8 cellular contexts compared by ENCODE assay signal in genomic region chr20:63857751-63858392, GRCh38. TPM values are rescaled to one million over a fixed set of nuclear protein-coding genes. Genes with fewer than 3 reads are reported as not detected.
DNase-seq lines count a peak whose midpoint lies in the region; ATAC-seq and TF ChIP-seq lines count a peak whose summit lies in the region.
"Had no signal": no experiment of that assay in that cellular context is flagged by ENCODE, and none has a peak within 500 bp of the region (broad histone marks: within the 10 kb centered on the region; RNA-seq: fewer than 3 reads in every experiment).

No MANE protein-coding gene starts in this region.

- peaks cover 54% of the 10 kb centered on the region for H3K4me1 Mint-ChIP-seq in stimulated activated memory B cell treated with anti-CD40 and anti-IgM and Interleukin-4, amounts not matched to agents 10 μg/mL and 1 μg/mL and 100 μg/mL, for 72 hours
- peaks cover 13 to 19% of the 10 kb centered on the region in 2 donors for H3K4me1 Mint-ChIP-seq in immature natural killer cell

- peaks cover 53% of the 10 kb centered on the region for H3K27me3 ChIP-seq in gastroesophageal sphincter

- H3K9me3 Mint-ChIP-seq in stimulated activated memory B cell treated with anti-CD40 and anti-IgM and Interleukin-4, amounts not matched to agents 10 μg/mL and 1 μg/mL and 100 μg/mL, for 72 hours = no peaks in the 10 kb centered on the region
- H3K9me3 Mint-ChIP-seq in immature natural killer cell = no peaks in the 10 kb centered on the region
- H3K9me3 Mint-ChIP-seq: T-helper 1 cell treated with Interleukin-12 subunit alpha and Interleukin-12 subunit beta and Interleukin-4 antibody, amounts not matched to agents 30 μg/mL and 1 μg/mL, for 36 hours had no signal

- 19 to 33% methylated on average over 4 to 8 of the region's 14 CpGs for WGBS in gastroesophageal sphincter (ENCODE audit: low coverage in 1 of 2), 2 donors

- peak overlapping the region; percentile 53 for H3K27ac Mint-ChIP-seq in stimulated activated memory B cell treated with anti-CD40 and anti-IgM and Interleukin-4, amounts not matched to agents 10 μg/mL and 1 μg/mL and 100 μg/mL, for 72 hours
- peak overlapping the region in 1 of 6 donors; percentile 69 for H3K27ac Mint-ChIP-seq in immature natural killer cell
- H3K27ac Mint-ChIP-seq: T-helper 1 cell treated with Interleukin-12 subunit alpha and Interleukin-12 subunit beta and Interleukin-4 antibody, amounts not matched to agents 30 μg/mL and 1 μg/mL, for 36 hours had no signal

- peak overlapping the region in 3 of 4 donors; percentile 55 to 68 (median 59) for H3K27ac ChIP-seq in gastroesophageal sphincter

- H3K27me3 Mint-ChIP-seq in stimulated activated memory B cell treated with anti-CD40 and anti-IgM and Interleukin-4, amounts not matched to agents 10 μg/mL and 1 μg/mL and 100 μg/mL, for 72 hours = peaks cover 19% of the 10 kb centered on the region
- H3K27me3 Mint-ChIP-seq in immature natural killer cell (ENCODE audit: low read depth in 3 of 3) = peaks cover 0 to 3% (median 3%) of the 10 kb centered on the region in 3 donors

- TF ChIP-seq EP300 in gastroesophageal sphincter (IDR thresholded peaks at IDR 0.05) = no peak

- H3K4me3 ChIP-seq in gastroesophageal sphincter = no peak overlapping the region

- H3K36me3 ChIP-seq in gastroesophageal sphincter = peaks cover 0 to 20% of the 10 kb centered on the region in 2 donors

- ATAC-seq in gastroesophageal sphincter (no peak), GM18909 (IDR thresholded peaks at IDR 0.05; ENCODE audit: poor library complexity, unreplicated experiment) (no peak)
- no peak for ATAC-seq in stimulated activated memory B cell treated with anti-CD40 and anti-IgM and Interleukin-4, amounts not matched to agents 10 μg/mL and 1 μg/mL and 100 μg/mL, for 72 hours

- H3K9me3 ChIP-seq in gastroesophageal sphincter = no peaks in the 10 kb centered on the region

- DNase-seq in immature natural killer cell (no peak), Ammon's horn (ENCODE audit: low spot score) (no peak)
- DNase-seq: MM.1S had no signal

- H3K4me1 ChIP-seq in gastroesophageal sphincter = peaks cover 0 to 65% (median 32%) of the 10 kb centered on the region in 3 donors

- H3K36me3 Mint-ChIP-seq in stimulated activated memory B cell treated with anti-CD40 and anti-IgM and Interleukin-4, amounts not matched to agents 10 μg/mL and 1 μg/mL and 100 μg/mL, for 72 hours = peaks cover 13% of the 10 kb centered on the region
- no peaks in the 10 kb centered on the region for H3K36me3 Mint-ChIP-seq in immature natural killer cell

- peak overlapping the region; percentile 7 for H3K4me3 Mint-ChIP-seq in stimulated activated memory B cell treated with anti-CD40 and anti-IgM and Interleukin-4, amounts not matched to agents 10 μg/mL and 1 μg/mL and 100 μg/mL, for 72 hours
- H3K4me3 Mint-ChIP-seq in immature natural killer cell = no peak overlapping the region
- H3K4me3 Mint-ChIP-seq: T-helper 1 cell treated with Interleukin-12 subunit alpha and Interleukin-12 subunit beta and Interleukin-4 antibody, amounts not matched to agents 30 μg/mL and 1 μg/mL, for 36 hours had no signal

- no peak for TF ChIP-seq CTCF in gastroesophageal sphincter (IDR thresholded peaks at IDR 0.05)

- TF ChIP-seq POLR2A in gastroesophageal sphincter (IDR thresholded peaks at IDR 0.05) = no peak

TF ChIP-seq in PFSK-1, 5 proteins besides CTCF, POLR2A, EP300 and RAD21:
- no peak for TF ChIP-seq SIN3A (IDR thresholded peaks at IDR 0.05; ENCODE audit: borderline replicate concordance, insufficient read depth, low read length)
- 0 out of 4 replicates have a peak, but pooled peaks of 1 of the 2 experiments have one; percentile 15 for TF ChIP-seq REST (IDR thresholded peaks at IDR 0.05; ENCODE audit: insufficient read depth in 1 of 2, low read depth in 2 of 2, low read length in 2 of 2)
- TF ChIP-seq TAF1 (IDR thresholded peaks at IDR 0.05; ENCODE audit: borderline replicate concordance, insufficient read depth, low read length) = 0 out of 2 replicates have a peak, but pooled peaks have one; percentile 49
- TF ChIP-seq POLR2AphosphoS5 (IDR thresholded peaks at IDR 0.05; ENCODE audit: low read depth, low read length) = no peak

RNA-seq across cellular contexts. Expression of gene ABHD16B, which starts 3.4 kb away (rescaled TPM):
- 5.5 TPM for polyA plus RNA-seq in PFSK-1 (2012; ENCODE audit: insufficient read length, low read depth)
- not detected for total RNA-seq in gastroesophageal sphincter
- under 1 TPM in 1 of 3 donors, not detected in 2; 0.34 TPM for polyA plus RNA-seq in immature natural killer cell

RNA-seq across cellular contexts. Expression of gene TPD52L2, which starts 7.2 kb away (rescaled TPM):
- polyA plus RNA-seq in PFSK-1 (2012; ENCODE audit: insufficient read length, low read depth) = 88.4 TPM
- 100 to 1,000 TPM; 136 to 157 (median 145) TPM for total RNA-seq in gastroesophageal sphincter
- polyA plus RNA-seq in immature natural killer cell = 10 to 100 TPM; 67.5 to 90.8 (median 79.3) TPM

RNA-seq across cellular contexts. Expression of gene ZBTB46, which starts 26.8 kb away (rescaled TPM):
- 17.8 TPM for polyA plus RNA-seq in PFSK-1 (2012; ENCODE audit: insufficient read length, low read depth)
- 10 to 100 TPM in 2 of 4 donors, 1 to 10 TPM in 2; 8.1 to 13.8 (median 10.2) TPM for total RNA-seq in gastroesophageal sphincter
- polyA plus RNA-seq in immature natural killer cell = under 1 TPM; 0.16 to 0.32 (median 0.32) TPM

RNA-seq across cellular contexts. Expression of gene DNAJC5, which starts 37.1 kb away (rescaled TPM):
- polyA plus RNA-seq in PFSK-1 (2012; ENCODE audit: insufficient read length, low read depth) = 43.4 TPM
- total RNA-seq in gastroesophageal sphincter = 10 to 100 TPM; 44.7 to 70.6 (median 47.6) TPM
- polyA plus RNA-seq in immature natural killer cell = 1 to 10 TPM; 1.4 to 8.2 (median 2.9) TPM
